In genomic region chr10:97792058-97792721, GRCh38 we compare ENCODE assay signal across 9 cellular contexts. TPM values are rescaled to one million over a fixed set of nuclear protein-coding genes. Genes with fewer than 3 reads are reported as not detected.
DNase-seq lines count a peak whose midpoint lies in the region; ATAC-seq and TF ChIP-seq lines count a peak whose summit lies in the region.
"Had no signal": no experiment of that assay in that cellular context is flagged by ENCODE, and none has a peak within 500 bp of the region (broad histone marks: within the 10 kb centered on the region; RNA-seq: fewer than 3 reads in every experiment).

No MANE protein-coding gene starts in this region.

- no peaks in the 10 kb centered on the region for H3K9me3 ChIP-seq in thoracic aorta

- no peaks in the 10 kb centered on the region for H3K27me3 ChIP-seq in thoracic aorta (replicated peaks; ENCODE audit: insufficient read depth)

- no peak overlapping the region for H3K27ac ChIP-seq in thoracic aorta

- no peaks in the 10 kb centered on the region for H3K36me3 ChIP-seq in thoracic aorta

- no peak overlapping the region for H3K4me3 ChIP-seq in thoracic aorta

- TF ChIP-seq EP300 in Ishikawa (IDR thresholded peaks at IDR 0.05; ENCODE audit: borderline replicate concordance): no peak

- TF ChIP-seq RAD21 in Ishikawa (IDR thresholded peaks at IDR 0.05; ENCODE audit: low read depth): peak; percentile 97

- TF ChIP-seq CTCF in GM12874 (IDR thresholded peaks at IDR 0.05; ENCODE audit: insufficient read depth, low read depth, low read length) (peak; percentile 96), omental fat pad (IDR thresholded peaks at IDR 0.05) (peak in 1 of 3 donors; percentile 39), thoracic aorta (IDR thresholded peaks at IDR 0.05) (peak; percentile 86)

- H3K4me1 ChIP-seq in thoracic aorta (ENCODE audit: control insufficient read depth in 1 of 2, low read depth in 2 of 2): peaks cover 0 to 6% of the 10 kb centered on the region in 2 donors

- DNase-seq in RPMI8226: peak; percentile 54
- DNase-seq in activated effector memory CD4-positive, alpha-beta T cell treated with Interleukin-2 at 50 U/mL for 16 hours: peak; percentile 58
- peak; percentile 9 for DNase-seq in fibroblast of the conjunctiva (ENCODE audit: low read depth)
- peak; percentile 44 for DNase-seq in omental fat pad (ENCODE audit: low spot score)
- DNase-seq in thoracic aorta (ENCODE audit: low spot score): no peak

- peak; percentile 61 for ATAC-seq in omental fat pad (ENCODE audit: low FRiP score)
- ATAC-seq in thoracic aorta (ENCODE audit: insufficient number of reproducible peaks, low FRiP score, low read depth): no peak
- no peak for ATAC-seq in GM18519 (IDR thresholded peaks at IDR 0.05; ENCODE audit: low FRiP score, unreplicated experiment)

TF ChIP-seq in Ishikawa, 13 proteins besides CTCF, POLR2A, EP300 and RAD21:
- TF ChIP-seq FOXM1 (IDR thresholded peaks at IDR 0.05; ENCODE audit: borderline replicate concordance, low read depth) (0 out of 2 replicates have a peak, but pooled peaks have one; percentile 16), TAF1 (IDR thresholded peaks at IDR 0.05; ENCODE audit: low read depth) (no peak)

RNA-seq across cellular contexts. Expression of gene SFRP5, which starts 20.4 kb away (rescaled TPM):
- total RNA-seq in omental fat pad (1 to 10 TPM in 1 of 4 donors, under 1 TPM in 2, not detected in 1; 0.56 to 4.1 (median 0.60) TPM), thoracic aorta (1 to 10 TPM in 1 of 2 donors, under 1 TPM in 1; 0.41 to 1.8 TPM)
- total RNA-seq: glomerular endothelial cell had no signal

RNA-seq across cellular contexts. Expression of gene ZFYVE27, which starts 55.3 kb away (rescaled TPM):
- total RNA-seq in omental fat pad (10 to 100 TPM; 17.9 to 27.1 (median 20.7) TPM), thoracic aorta (10 to 100 TPM; 24.8 to 25.5 TPM)

RNA-seq across cellular contexts. Expression of gene GOLGA7B, which starts 57.5 kb away (rescaled TPM):
- total RNA-seq in omental fat pad (1 to 10 TPM in 1 of 4 donors, under 1 TPM in 3; 0.19 to 1.6 (median 0.57) TPM), thoracic aorta (under 1 TPM in 1 of 2 donors, not detected in 1; 0.07 TPM)
- total RNA-seq: glomerular endothelial cell had no signal
